21 cellular contexts compared by ENCODE assay signal in genomic region chr19:35484637-35485036, GRCh38. TPM values are rescaled to one million over a fixed set of nuclear protein-coding genes. Genes with fewer than 3 reads are reported as not detected.
A peak's percentile ranks its signal among the peaks of the same experiment; 100 is the strongest.
DNase-seq lines count a peak whose midpoint lies in the region; ATAC-seq and FAIRE-seq lines count a peak whose summit lies in the region.
"Had no signal": no experiment of that assay in that cellular context is flagged by ENCODE, and none has a peak within 500 bp of the region (broad histone marks: within the 10 kb centered on the region; RNA-seq: fewer than 3 reads in every experiment).

No MANE protein-coding gene starts in this region.

- CTCF ChIA-PET in activated CD4-positive, alpha-beta T cell treated with anti-CD3 and anti-CD28 coated beads for 36 hours (lab: Charles Lee), result interaction anchor here (0.6 to 1.1 kb wide), 3 partner anchors 10 to 127 kb away, joined by 3 read pairs; partner anchors contain the start of gene FFAR3

- POLR2A ChIA-PET in activated CD4-positive, alpha-beta T cell treated with anti-CD3 and anti-CD28 coated beads for 36 hours (lab: Charles Lee), result no interaction called here

- FAIRE-seq in urothelium cell line (lab: Jason Lieb, UNC), result no peak

- no peaks in the 10 kb centered on the region for H3K27me3 Mint-ChIP-seq in activated CD4-positive, alpha-beta T cell treated with anti-CD3 and anti-CD28 coated beads for 36 hours
- H3K27me3 Mint-ChIP-seq in effector memory CD8-positive, alpha-beta T cell, result peaks cover 4 to 32% of the 10 kb centered on the region in 2 donors

- peak; percentile 84 for ATAC-seq in activated CD4-positive, alpha-beta T cell treated with anti-CD3 and anti-CD28 coated beads for 36 hours
- ATAC-seq in GM19351 (IDR thresholded peaks at IDR 0.05; ENCODE audit: unreplicated experiment) (peak; percentile 57), HG02943 (IDR thresholded peaks at IDR 0.05; ENCODE audit: low read depth, unreplicated experiment) (peak; percentile 57)
- peak; percentile 12 for ATAC-seq in effector memory CD8-positive, alpha-beta T cell (replicated peaks)
- ATAC-seq: heart left ventricle had no signal

- DNase-seq in activated CD4-positive, alpha-beta T cell treated with anti-CD3 and anti-CD28 coated beads for 36 hours, result peak; percentile 53
- DNase-seq in activated CD4-positive, alpha-beta T cell treated with anti-CD3 and anti-CD28 coated beads, Interleukin-2, amount 50 U/mL, for 4 hours, result no peak
- DNase-seq in effector memory CD8-positive, alpha-beta T cell, result no peak
- no peak for DNase-seq in KG1 (lab: John Stamatoyannopoulos, UW)
- no peak for DNase-seq in NCI-H524 (lab: John Stamatoyannopoulos, UW)
- no peak for DNase-seq in urothelium cell line (ENCODE audit: low spot score)
- DNase-seq: activated CD8-positive, alpha-beta memory T cell treated with anti-CD3 and anti-CD28 coated beads, Interleukin-2, amount 50 U/mL, for 48 hours; DMS 273 treated with DMSO at 0.1 percent for 48 hours; heart left ventricle; IMR-90; NCI-H187 treated with DMSO at 0.1 percent for 48 hours; OCI-M1; posterior cingulate gyrus; stimulated activated CD4-positive, alpha-beta T cell treated with anti-CD3 and anti-CD28 coated beads, Interleukin-2, amount 100 ng/mL, for 48 hours; substantia nigra; T-helper 1 cell had no signal

- H3K9me3 Mint-ChIP-seq in activated CD4-positive, alpha-beta T cell treated with anti-CD3 and anti-CD28 coated beads for 36 hours (ENCODE audit: low read depth), result no peaks in the 10 kb centered on the region
- no peaks in the 10 kb centered on the region for H3K9me3 Mint-ChIP-seq in effector memory CD8-positive, alpha-beta T cell

- H3K4me3 Mint-ChIP-seq in activated CD4-positive, alpha-beta T cell treated with anti-CD3 and anti-CD28 coated beads for 36 hours, result no peak overlapping the region
- no peak overlapping the region for H3K4me3 Mint-ChIP-seq in effector memory CD8-positive, alpha-beta T cell
- H3K4me3 Mint-ChIP-seq: brain had no signal

- H3K36me3 Mint-ChIP-seq in activated CD4-positive, alpha-beta T cell treated with anti-CD3 and anti-CD28 coated beads for 36 hours (ENCODE audit: low read depth), result no peaks in the 10 kb centered on the region
- no peaks in the 10 kb centered on the region for H3K36me3 Mint-ChIP-seq in effector memory CD8-positive, alpha-beta T cell (ENCODE audit: insufficient read depth)
- H3K36me3 Mint-ChIP-seq: brain had no signal

- H3K4me1 Mint-ChIP-seq in activated CD4-positive, alpha-beta T cell treated with anti-CD3 and anti-CD28 coated beads for 36 hours, result peaks cover 9% of the 10 kb centered on the region
- H3K4me1 Mint-ChIP-seq in effector memory CD8-positive, alpha-beta T cell (ENCODE audit: low read depth in 2 of 2), result peaks cover 0 to 2% of the 10 kb centered on the region in 2 donors
- H3K4me1 Mint-ChIP-seq: brain had no signal

- intact Hi-C loops in activated CD4-positive, alpha-beta T cell treated with anti-CD3 and anti-CD28 coated beads for 36 hours (cut with DNase I, micrococcal nuclease), result no loop called here

- no peak overlapping the region for H3K27ac Mint-ChIP-seq in activated CD4-positive, alpha-beta T cell treated with anti-CD3 and anti-CD28 coated beads for 36 hours
- H3K27ac Mint-ChIP-seq in effector memory CD8-positive, alpha-beta T cell, result no peak overlapping the region

RNA-seq across cellular contexts. Expression of gene KRTDAP, which starts 5.6 kb away (rescaled TPM):
- total RNA-seq in activated CD4-positive, alpha-beta T cell treated with anti-CD3 and anti-CD28 coated beads for 36 hours, result not detected
- total RNA-seq: A172, heart left ventricle, IMR-90, lung had no signal

RNA-seq across cellular contexts. Expression of gene DMKN, which starts 28.8 kb away (rescaled TPM):
- 1 to 10 TPM; 1.1 to 1.3 TPM for total RNA-seq in activated CD4-positive, alpha-beta T cell treated with anti-CD3 and anti-CD28 coated beads for 36 hours

RNA-seq across cellular contexts. Expression of gene FFAR2, which starts 36.6 kb away (rescaled TPM):
- not detected for total RNA-seq in activated CD4-positive, alpha-beta T cell treated with anti-CD3 and anti-CD28 coated beads for 36 hours
- total RNA-seq: A172, IMR-90 had no signal

RNA-seq across cellular contexts. Expression of gene SBSN, which starts 43.5 kb away (rescaled TPM):
- total RNA-seq in activated CD4-positive, alpha-beta T cell treated with anti-CD3 and anti-CD28 coated beads for 36 hours, result not detected
- total RNA-seq: A172, heart left ventricle had no signal

RNA-seq across cellular contexts. Expression of gene GAPDHS, which starts 48.6 kb away (rescaled TPM):
- not detected for total RNA-seq in activated CD4-positive, alpha-beta T cell treated with anti-CD3 and anti-CD28 coated beads for 36 hours
- total RNA-seq: A172, heart left ventricle, IMR-90, lung had no signal

Comparison
In these comparisons a context has a peak if more than half of its experiments do, and no peak if none do; other contexts are left out.
1. ATAC-seq: peak in every context shown above with its lines; median percentile 84 in activated CD4-positive, alpha-beta T cell treated with anti-CD3 and anti-CD28 coated beads for 36 hours; 57 in GM19351; 57 in HG02943; 12 in effector memory CD8-positive, alpha-beta T cell.